Comparison of ENCODE assay signal across 29 cellular contexts in genomic region chr16:301235-301634, GRCh38. TPM values are rescaled to one million over a fixed set of nuclear protein-coding genes. Genes with fewer than 3 reads are reported as not detected.
"Had no signal": no experiment of that assay in that cellular context is flagged by ENCODE, and none has a peak within 500 bp of the region (broad histone marks: within the 10 kb centered on the region; RNA-seq: fewer than 3 reads in every experiment).

No MANE protein-coding gene starts in this region.

- H3K27me3 ChIP-seq: colonic mucosa, esophagus squamous epithelium, gastrocnemius medialis, heart right ventricle, left lung had no signal

- H3K9me3 Mint-ChIP-seq: dendritic cell treated with granulocyte-macrophage colony-stimulating factor and Interleukin-4, amounts not matched to agents 40 ng/mL and 50 ng/mL, for 4 days; effector memory CD8-positive, alpha-beta T cell; endodermal cell; mesothelial cell of epicardium; naive B cell had no signal

- H3K4me1 Mint-ChIP-seq: endodermal cell, mesothelial cell of epicardium, naive B cell had no signal

- DNase-seq: colonic mucosa; cortex of kidney; effector CD8-positive, alpha-beta T cell; effector memory CD8-positive, alpha-beta T cell; endodermal cell; erythroblast; esophagus squamous epithelium; foreskin fibroblast; foreskin melanocyte; gastrocnemius medialis; glutamatergic neuron; head of caudate nucleus; heart right ventricle; hippocampal formation; left cardiac atrium; left ventricle myocardium superior; lower lobe of right lung; mesenchymal stem cell; mucosa of descending colon; naive B cell had no signal

- ATAC-seq: effector memory CD8-positive, alpha-beta T cell; esophagus mucosa; gastrocnemius medialis; heart right ventricle; left cardiac atrium; left lung; left ventricle myocardium superior; lower lobe of right lung; mucosa of descending colon had no signal

- H3K4me3 Mint-ChIP-seq: dendritic cell treated with granulocyte-macrophage colony-stimulating factor and Interleukin-4, amounts not matched to agents 40 ng/mL and 50 ng/mL, for 4 days; effector memory CD8-positive, alpha-beta T cell; endodermal cell; mesothelial cell of epicardium; naive B cell had no signal

- H3K9me3 ChIP-seq: colonic mucosa, esophagus squamous epithelium, gastrocnemius medialis, heart right ventricle, left lung, lower lobe of right lung, mucosa of descending colon had no signal

- H3K27me3 Mint-ChIP-seq: dendritic cell treated with granulocyte-macrophage colony-stimulating factor and Interleukin-4, amounts not matched to agents 40 ng/mL and 50 ng/mL, for 4 days; effector memory CD8-positive, alpha-beta T cell; naive B cell had no signal

- H3K4me1 ChIP-seq: colonic mucosa, gastrocnemius medialis, heart right ventricle, left lung, lower lobe of right lung had no signal

- H3K36me3 Mint-ChIP-seq: naive B cell had no signal

- H3K27ac Mint-ChIP-seq: dendritic cell treated with granulocyte-macrophage colony-stimulating factor and Interleukin-4, amounts not matched to agents 40 ng/mL and 50 ng/mL, for 4 days; mesothelial cell of epicardium; naive B cell had no signal

- H3K27ac ChIP-seq: colonic mucosa, epithelial cell of prostate, esophagus squamous epithelium, gastrocnemius medialis, heart right ventricle, left lung, lower lobe of right lung had no signal

RNA-seq across cellular contexts. Expression of gene PDIA2, which starts 18.3 kb away (rescaled TPM):
- total RNA-seq: esophagus mucosa, esophagus squamous epithelium, kidney epithelial cell, lower lobe of right lung, lung microvascular endothelial cell had no signal

RNA-seq across cellular contexts. Expression of gene ARHGDIG, which starts 20.8 kb away (rescaled TPM):
- total RNA-seq: dermis microvascular lymphatic vessel endothelial cell, esophagus mucosa, esophagus squamous epithelium, lower leg skin, lower lobe of right lung had no signal

RNA-seq across cellular contexts. Expression of gene RGS11, which starts 25.5 kb away (rescaled TPM):
- total RNA-seq: kidney epithelial cell had no signal
